ENCODE assay signal across 18 cellular contexts in genomic region chr3:123314409-123315270, GRCh38.
DNase-seq lines count a peak whose midpoint lies in the region; ATAC-seq and TF ChIP-seq lines count a peak whose summit lies in the region.
"Had no signal": no experiment of that assay in that cellular context is flagged by ENCODE, and none has a peak within 500 bp of the region (broad histone marks: within the 10 kb centered on the region; RNA-seq: fewer than 3 reads in every experiment).

No MANE protein-coding gene starts in this region.

- intact Hi-C loops in left ventricle myocardium inferior (cut with micrococcal nuclease) = no loop called here
- intact Hi-C loops in spleen (cut with DNase I; ENCODE audit: low total_unique reads) = no loop called here
- intact Hi-C loops in activated CD4-positive, alpha-beta T cell treated with anti-CD3 and anti-CD28 coated beads, Interleukin-2, amount 10 ng/mL, durations not matched to agents 24 days and 14 days (cut with micrococcal nuclease) = no loop called here

- no peak overlapping the region for H3K4me3 Mint-ChIP-seq in activated CD4-positive, alpha-beta T cell treated with anti-CD3 and anti-CD28 coated beads, Interleukin-2, amount 10 ng/mL, durations not matched to agents 24 days and 14 days
- H3K4me3 Mint-ChIP-seq: activated naive CD4-positive, alpha-beta T cell treated with anti-CD3 and anti-CD28 coated beads, Interleukin-2, amount 50 U/mL, for 24 hours; CD8-positive, alpha-beta memory T cell had no signal

- peak; percentile 25 for DNase-seq in DMS153 (lab: John Stamatoyannopoulos, UW)
- DNase-seq in DMS153 treated with DMSO at 0.1 percent for 48 hours (lab: John Stamatoyannopoulos, UW; ENCODE audit: unreplicated experiment) = no peak
- peak; percentile 89 for DNase-seq in NCI-H345 treated with DMSO at 0.1 percent for 48 hours (lab: John Stamatoyannopoulos, UW; ENCODE audit: unreplicated experiment)
- DNase-seq in left ventricle myocardium inferior = no peak
- DNase-seq in spleen = peak; percentile 64
- DNase-seq in activated CD4-positive, alpha-beta T cell treated with anti-CD3 and anti-CD28 coated beads, Interleukin-2, amount 10 ng/mL, durations not matched to agents 24 days and 14 days = no peak
- no peak for DNase-seq in suprapubic skin (ENCODE audit: low spot score in 2 of 2)
- DNase-seq: CD8-positive, alpha-beta memory T cell; Karpas-422; ovary; SK-N-SH; tibial artery had no signal

- H3K36me3 ChIP-seq in left ventricle myocardium inferior = peaks cover 79% of the 10 kb centered on the region
- peaks cover 0 to 9% (median 0%) of the 10 kb centered on the region in 6 donors for H3K36me3 ChIP-seq in spleen
- H3K36me3 ChIP-seq in suprapubic skin = no peaks in the 10 kb centered on the region
- H3K36me3 ChIP-seq: ovary had no signal

- TF ChIP-seq EP300 in suprapubic skin (IDR thresholded peaks at IDR 0.05) = no peak

- TF ChIP-seq CTCF in left ventricle myocardium inferior (IDR thresholded peaks at IDR 0.05; ENCODE audit: borderline replicate concordance) (no peak), spleen (IDR thresholded peaks at IDR 0.05 in 8 of 11, conservative IDR thresholded peaks at IDR 0.05 in 3 of 11) (no peak), suprapubic skin (IDR thresholded peaks at IDR 0.05) (no peak)

- no peaks in the 10 kb centered on the region for H3K36me3 Mint-ChIP-seq in activated CD4-positive, alpha-beta T cell treated with anti-CD3 and anti-CD28 coated beads, Interleukin-2, amount 10 ng/mL, durations not matched to agents 24 days and 14 days (ENCODE audit: low read depth)
- H3K36me3 Mint-ChIP-seq: activated naive CD4-positive, alpha-beta T cell treated with anti-CD3 and anti-CD28 coated beads, Interleukin-2, amount 50 U/mL, for 24 hours; CD8-positive, alpha-beta memory T cell had no signal

- H3K27ac Mint-ChIP-seq in activated CD4-positive, alpha-beta T cell treated with anti-CD3 and anti-CD28 coated beads, Interleukin-2, amount 10 ng/mL, durations not matched to agents 24 days and 14 days = no peak overlapping the region
- H3K27ac Mint-ChIP-seq: activated naive CD4-positive, alpha-beta T cell treated with anti-CD3 and anti-CD28 coated beads, Interleukin-2, amount 50 U/mL, for 24 hours; CD8-positive, alpha-beta memory T cell had no signal

- ATAC-seq in HG03342 (IDR thresholded peaks at IDR 0.05; ENCODE audit: unreplicated experiment) = no peak

- WGBS in spleen, 5 donors = 49 to 61% (median 49%) methylated on average over 14 of the region's 14 CpGs
- WGBS in suprapubic skin = 67% methylated on average over 12 of the region's 14 CpGs

- no peaks in the 10 kb centered on the region for H3K9me3 Mint-ChIP-seq in activated CD4-positive, alpha-beta T cell treated with anti-CD3 and anti-CD28 coated beads, Interleukin-2, amount 10 ng/mL, durations not matched to agents 24 days and 14 days
- H3K9me3 Mint-ChIP-seq: activated naive CD4-positive, alpha-beta T cell treated with anti-CD3 and anti-CD28 coated beads, Interleukin-2, amount 50 U/mL, for 24 hours; CD8-positive, alpha-beta memory T cell had no signal

- H3K27ac ChIP-seq in left ventricle myocardium inferior (replicated peaks) = peak overlapping the region; percentile 57
- no peak overlapping the region for H3K27ac ChIP-seq in spleen
- H3K27ac ChIP-seq in suprapubic skin = no peak overlapping the region
- H3K27ac ChIP-seq: 22Rv1, cardiac muscle cell, epithelial cell of prostate, ovary, VCaP had no signal

- H3K27me3 ChIP-seq in left ventricle myocardium inferior (ENCODE audit: low read depth) (peaks cover 8% of the 10 kb centered on the region), spleen (replicated peaks in 1 of 7) (peaks cover 0 to 35% (median 0%) of the 10 kb centered on the region in 7 donors), suprapubic skin (peaks cover 2% of the 10 kb centered on the region)
- H3K27me3 ChIP-seq: ovary, tibial artery had no signal

- peaks cover 8% of the 10 kb centered on the region for H3K27me3 Mint-ChIP-seq in activated CD4-positive, alpha-beta T cell treated with anti-CD3 and anti-CD28 coated beads, Interleukin-2, amount 10 ng/mL, durations not matched to agents 24 days and 14 days

- H3K4me3 ChIP-seq in left ventricle myocardium inferior (no peak overlapping the region), spleen (no peak overlapping the region), suprapubic skin (no peak overlapping the region)
- H3K4me3 ChIP-seq: cardiac muscle cell, ovary, tibial artery had no signal

- H3K4me1 ChIP-seq in left ventricle myocardium inferior (peaks cover 27% of the 10 kb centered on the region), spleen (no peaks in the 10 kb centered on the region), suprapubic skin (no peaks in the 10 kb centered on the region)

- no peaks in the 10 kb centered on the region for H3K9me3 ChIP-seq in left ventricle myocardium inferior (replicated peaks)
- no peaks in the 10 kb centered on the region for H3K9me3 ChIP-seq in spleen
- no peaks in the 10 kb centered on the region for H3K9me3 ChIP-seq in suprapubic skin
- H3K9me3 ChIP-seq: ovary, SK-N-SH, tibial artery had no signal

- H3K4me1 Mint-ChIP-seq in activated CD4-positive, alpha-beta T cell treated with anti-CD3 and anti-CD28 coated beads, Interleukin-2, amount 10 ng/mL, durations not matched to agents 24 days and 14 days = no peaks in the 10 kb centered on the region
- H3K4me1 Mint-ChIP-seq: activated naive CD4-positive, alpha-beta T cell treated with anti-CD3 and anti-CD28 coated beads, Interleukin-2, amount 50 U/mL, for 24 hours had no signal

- TF ChIP-seq POLR2A in spleen (IDR thresholded peaks at IDR 0.05) = no peak
- no peak for TF ChIP-seq POLR2A in suprapubic skin (IDR thresholded peaks at IDR 0.05)

Comparison
In these comparisons a context has a peak if more than half of its experiments do, and no peak if none do; other contexts are left out.
1. DNase-seq: peak in DMS153 (single experiment), NCI-H345 treated with DMSO at 0.1 percent for 48 hours (single experiment) and spleen (single experiment); none in DMS153 treated with DMSO at 0.1 percent for 48 hours (single experiment), left ventricle myocardium inferior (single experiment), activated CD4-positive, alpha-beta T cell treated with anti-CD3 and anti-CD28 coated beads, Interleukin-2, amount 10 ng/mL, durations not matched to agents 24 days and 14 days (single experiment) and suprapubic skin (0 of 2).